Comparison of ENCODE assay signal across 28 cellular contexts in the genomic region with DNA sequence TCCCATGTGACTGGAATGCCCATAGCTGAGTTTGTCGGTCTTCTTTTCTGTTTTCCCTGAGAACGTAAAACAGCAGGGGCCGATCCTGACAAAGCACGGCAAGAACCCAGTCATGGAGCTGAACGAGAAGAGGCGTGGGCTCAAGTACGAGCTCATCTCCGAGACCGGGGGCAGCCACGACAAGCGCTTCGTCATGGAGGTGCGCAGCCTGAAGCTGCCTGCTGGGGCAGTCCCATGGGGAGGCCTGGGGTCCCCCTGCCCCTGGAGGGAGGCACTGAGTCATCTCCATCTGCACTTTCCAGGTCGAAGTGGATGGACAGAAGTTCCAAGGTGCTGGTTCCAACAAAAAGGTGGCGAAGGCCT.
"Had no signal": no experiment of that assay in that cellular context is flagged by ENCODE, and none has a peak within 500 bp of the region (broad histone marks: within the 10 kb centered on the region; RNA-seq: fewer than 3 reads in every experiment).

No MANE protein-coding gene starts in this region.

- H3K4me1 ChIP-seq: tibial artery, upper lobe of right lung had no signal

- H3K9ac ChIP-seq: parathyroid adenoma had no signal

- H3K9me3 ChIP-seq: right atrium auricular region, stomach, suprapubic skin, tibial artery, upper lobe of right lung had no signal

- H3K27ac ChIP-seq: brain microvascular endothelial cell, parathyroid adenoma, right atrium auricular region, stomach, suprapubic skin, tibial artery, upper lobe of right lung had no signal

- ATAC-seq: esophagus mucosa; left colon; stimulated activated naive B cell treated with anti-CD40 and anti-IgM and Interleukin-4, amounts not matched to agents 10 μg/mL and 1 μg/mL and 100 μg/mL, for 72 hours; upper lobe of right lung had no signal

- H2AFZ ChIP-seq: parathyroid adenoma had no signal

- DNase-seq: activated CD4-positive, alpha-beta T cell treated with anti-CD3 and anti-CD28 coated beads for 4 hours; activated CD4-positive, alpha-beta T cell treated with anti-CD3 and anti-CD28 coated beads, Interleukin-2, amount 50 U/mL, for 4 hours; activated CD4-positive, CD25-positive, alpha-beta regulatory T cell; activated CD8-positive, alpha-beta memory T cell treated with anti-CD3 and anti-CD28 coated beads for 24 hours; activated gamma-delta T cell; activated naive CD4-positive, alpha-beta T cell treated with anti-CD3 and anti-CD28 coated beads, Interleukin-2, amount 10 ng/mL, durations not matched to agents 7 days and 5 days; activated naive CD8-positive, alpha-beta T cell treated with anti-CD3 and anti-CD28 coated beads, Interleukin-2, amount 10 ng/mL, durations not matched to agents 7 days and 5 days; brain microvascular endothelial cell; cortex of kidney; foreskin fibroblast; hippocampal formation; immature natural killer cell; kidney; left colon; mammary epithelial cell; naive B cell; nucleus accumbens; stimulated activated CD4-positive, alpha-beta T cell treated with anti-CD3 and anti-CD28 coated beads, Interleukin-15, amount 100 ng/mL, for 24 hours; stimulated activated CD4-positive, alpha-beta T cell treated with anti-CD3 and anti-CD28 coated beads, Interleukin-2, amount 100 ng/mL, for 24 hours; stimulated activated naive B cell treated with anti-CD40 and anti-IgM and Interleukin-4, amounts not matched to agents 10 μg/mL and 1 μg/mL and 100 μg/mL, for 72 hours; stomach; tibial artery; upper lobe of right lung had no signal

- H3K27me3 ChIP-seq: brain microvascular endothelial cell, right atrium auricular region, stomach, suprapubic skin, tibial artery, upper lobe of right lung had no signal

- H3K4me3 ChIP-seq: right atrium auricular region, stomach, suprapubic skin, tibial artery, upper lobe of right lung had no signal

- FAIRE-seq: astrocyte, kidney had no signal
